ENCODE assay signal across 28 cellular contexts in the genomic region with DNA sequence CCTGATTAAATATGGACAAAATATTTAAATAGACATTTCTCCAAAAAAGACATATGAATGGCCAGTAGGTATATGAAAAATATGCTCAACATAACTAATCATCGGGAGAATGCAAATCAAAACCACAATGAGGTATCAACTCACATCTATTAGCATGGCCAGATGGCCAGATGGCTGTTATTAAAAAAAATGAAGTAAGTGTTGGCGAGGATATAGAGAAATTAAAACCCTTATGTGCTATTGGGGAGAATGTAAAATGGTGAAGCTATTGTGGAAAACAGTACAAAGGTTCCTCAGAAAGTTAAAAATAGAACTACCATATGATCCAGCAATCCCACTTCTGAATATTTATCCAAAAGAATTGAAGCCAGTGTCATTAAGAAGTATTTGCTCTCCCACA.
"Had no signal": no experiment of that assay in that cellular context is flagged by ENCODE, and none has a peak within 500 bp of the region (broad histone marks: within the 10 kb centered on the region; RNA-seq: fewer than 3 reads in every experiment).

No MANE protein-coding gene starts in this region.

- DNase-seq: activated CD4-positive, alpha-beta memory T cell treated with anti-CD3 and anti-CD28 coated beads for 36 hours; activated CD4-positive, alpha-beta T cell treated with anti-CD3 and anti-CD28 coated beads, Interleukin-2, amount 10 ng/mL, durations not matched to agents 24 days and 14 days; activated CD4-positive, CD25-positive, alpha-beta regulatory T cell treated with anti-CD3 and anti-CD28 coated beads, Interleukin-2, amount 50 U/mL, for 72 hours; activated CD8-positive, alpha-beta memory T cell treated with anti-CD3 and anti-CD28 coated beads, Interleukin-2, amount 50 U/mL, for 4 hours; activated T-cell treated with anti-CD3 and anti-CD28 coated beads, Interleukin-2, amount 50 U/mL, for 1 hour; anterior cingulate cortex; body of pancreas; effector memory CD8-positive, alpha-beta T cell; head of caudate nucleus; hippocampal formation; left cardiac atrium; mammary epithelial cell; nephron progenitor cell; pancreas; sigmoid colon; small intestine; stimulated activated CD4-positive, alpha-beta T cell treated with anti-CD3 and anti-CD28 coated beads, Interleukin-4, amount 100 ng/mL, for 24 hours; substantia nigra; T-helper 2 cell; uterus had no signal

- H3K4me3 ChIP-seq: body of pancreas, coronary artery, pancreas, prostate gland, sigmoid colon, uterus had no signal

- H3K27ac ChIP-seq: body of pancreas, coronary artery, neutrophil, pancreas, prostate gland, sigmoid colon, uterus had no signal

- H3K36me3 Mint-ChIP-seq: activated CD4-positive, alpha-beta memory T cell treated with anti-CD3 and anti-CD28 coated beads for 36 hours; activated naive CD4-positive, alpha-beta T cell treated with anti-CD3 and anti-CD28 coated beads, Interleukin-2, amount 50 U/mL, for 72 hours; stimulated activated effector memory CD8-positive, alpha-beta T cell treated with anti-CD3 and anti-CD28 coated beads, Interleukin-12 subunit alpha, Interleukin-12 subunit beta, amount 100 ng/mL, for 72 hours; type B pancreatic cell had no signal

- H3K27me3 Mint-ChIP-seq: activated CD4-positive, alpha-beta memory T cell treated with anti-CD3 and anti-CD28 coated beads for 36 hours; activated CD4-positive, alpha-beta T cell treated with anti-CD3 and anti-CD28 coated beads, Interleukin-2, amount 10 ng/mL, durations not matched to agents 24 days and 14 days; activated T-helper 17 cell treated with anti-CD3 and anti-CD28 coated beads, Interleukin-2, amount 50 U/mL, for 72 hours; effector memory CD8-positive, alpha-beta T cell; stimulated activated naive CD8-positive, alpha-beta T cell treated with anti-CD3 and anti-CD28 coated beads, Interleukin-15, Interleukin-2, amounts not matched to agents 100 ng/mL and 50 ng/mL, for 24 hours; type B pancreatic cell had no signal

- H3K27ac Mint-ChIP-seq: activated CD4-positive, alpha-beta memory T cell treated with anti-CD3 and anti-CD28 coated beads for 36 hours; activated CD4-positive, alpha-beta T cell treated with anti-CD3 and anti-CD28 coated beads, Interleukin-2, amount 10 ng/mL, durations not matched to agents 24 days and 14 days; activated naive CD4-positive, alpha-beta T cell treated with anti-CD3 and anti-CD28 coated beads, Interleukin-2, amount 50 U/mL, for 72 hours; activated T-helper 17 cell treated with anti-CD3 and anti-CD28 coated beads, Interleukin-2, amount 50 U/mL, for 72 hours; effector memory CD8-positive, alpha-beta T cell; nephron progenitor cell; stimulated activated effector memory CD8-positive, alpha-beta T cell treated with anti-CD3 and anti-CD28 coated beads, Interleukin-12 subunit alpha, Interleukin-12 subunit beta, amount 100 ng/mL, for 72 hours; stimulated activated naive CD8-positive, alpha-beta T cell treated with anti-CD3 and anti-CD28 coated beads, Interleukin-15, Interleukin-2, amounts not matched to agents 100 ng/mL and 50 ng/mL, for 24 hours; type B pancreatic cell had no signal

- H3K27me3 ChIP-seq: body of pancreas, neutrophil, pancreas, sigmoid colon, uterus had no signal

- H3K4me1 ChIP-seq: body of pancreas, pancreas, prostate gland, sigmoid colon, uterus had no signal

- H3K4me1 Mint-ChIP-seq: activated CD4-positive, alpha-beta T cell treated with anti-CD3 and anti-CD28 coated beads, Interleukin-2, amount 10 ng/mL, durations not matched to agents 24 days and 14 days; activated T-helper 17 cell treated with anti-CD3 and anti-CD28 coated beads, Interleukin-2, amount 50 U/mL, for 72 hours; nephron progenitor cell; stimulated activated effector memory CD8-positive, alpha-beta T cell treated with anti-CD3 and anti-CD28 coated beads, Interleukin-12 subunit alpha, Interleukin-12 subunit beta, amount 100 ng/mL, for 72 hours had no signal

- H3K4me3 Mint-ChIP-seq: activated CD4-positive, alpha-beta memory T cell treated with anti-CD3 and anti-CD28 coated beads for 36 hours; activated CD4-positive, alpha-beta T cell treated with anti-CD3 and anti-CD28 coated beads, Interleukin-2, amount 10 ng/mL, durations not matched to agents 24 days and 14 days; activated T-helper 17 cell treated with anti-CD3 and anti-CD28 coated beads, Interleukin-2, amount 50 U/mL, for 72 hours; effector memory CD8-positive, alpha-beta T cell; nephron progenitor cell; stimulated activated effector memory CD8-positive, alpha-beta T cell treated with anti-CD3 and anti-CD28 coated beads, Interleukin-12 subunit alpha, Interleukin-12 subunit beta, amount 100 ng/mL, for 72 hours; stimulated activated naive CD8-positive, alpha-beta T cell treated with anti-CD3 and anti-CD28 coated beads, Interleukin-15, Interleukin-2, amounts not matched to agents 100 ng/mL and 50 ng/mL, for 24 hours; type B pancreatic cell had no signal

- H3K36me3 ChIP-seq: neutrophil, pancreas, prostate gland, sigmoid colon, uterus had no signal

- H3K9me3 Mint-ChIP-seq: activated CD4-positive, alpha-beta T cell treated with anti-CD3 and anti-CD28 coated beads, Interleukin-2, amount 10 ng/mL, durations not matched to agents 24 days and 14 days; type B pancreatic cell had no signal

- H3K9me3 ChIP-seq: body of pancreas, neutrophil, pancreas, prostate gland, sigmoid colon, uterus had no signal
